36 cellular contexts compared by ENCODE assay signal in genomic region chr2:16548036-16548435, GRCh38.
"Had no signal": no experiment of that assay in that cellular context is flagged by ENCODE, and none has a peak within 500 bp of the region (broad histone marks: within the 10 kb centered on the region; RNA-seq: fewer than 3 reads in every experiment).

No MANE protein-coding gene starts in this region.

- H3K4me3 ChIP-seq: MG63 had no signal

- H3K4me2 ChIP-seq: KMS-11 had no signal

- H3K27ac ChIP-seq: KMS-11 had no signal

- H3K36me3 ChIP-seq: MG63 had no signal

- H3K9me3 ChIP-seq: MG63 had no signal

- H3K27me3 ChIP-seq: MG63 had no signal

- H3K9ac ChIP-seq: KMS-11 had no signal

- DNase-seq: Karpas-422, Kasumi-1, KG1, MG63, MM.1S, MV-4-11, NCI-H1048, NCI-H1092, NCI-H1092 treated with DMSO at 0.1 percent for 48 hours, NCI-H1105, NCI-H1105 treated with DMSO at 0.1 percent for 48 hours, NCI-H1417, NCI-H1417 treated with DMSO at 0.1 percent for 48 hours, NCI-H1436, NCI-H1436 treated with DMSO at 0.1 percent for 48 hours, NCI-H146, NCI-H1694, NCI-H1694 treated with DMSO at 0.1 percent for 48 hours, NCI-H187, NCI-H187 treated with DMSO at 0.1 percent for 48 hours, NCI-H1930, NCI-H2029, NCI-H2029 treated with DMSO at 0.1 percent for 48 hours, NCI-H2081, NCI-H2081 treated with DMSO at 0.1 percent for 48 hours, NCI-H2107, NCI-H2171, NCI-H2171 treated with DMSO at 0.1 percent for 48 hours, NCI-H2227 treated with DMSO at 0.1 percent for 48 hours, NCI-H226, NCI-H345, NCI-H446, NCI-H446 treated with DMSO at 0.1 percent for 48 hours, NCI-H510A, NCI-H510A treated with DMSO at 0.1 percent for 48 hours had no signal
